In genomic region chr17:34337701-34338100, GRCh38 we compare ENCODE assay signal across 40 cellular contexts. TPM values are rescaled to one million over a fixed set of nuclear protein-coding genes. Genes with fewer than 3 reads are reported as not detected.
"Had no signal": no experiment of that assay in that cellular context is flagged by ENCODE, and none has a peak within 500 bp of the region (broad histone marks: within the 10 kb centered on the region; RNA-seq: fewer than 3 reads in every experiment).

No MANE protein-coding gene starts in this region.

- H3K4me1 Mint-ChIP-seq: activated CD4-positive, alpha-beta memory T cell treated with anti-CD3 and anti-CD28 coated beads, Interleukin-2, amount 10 ng/mL, durations not matched to agents 7 days and 5 days; activated CD4-positive, alpha-beta T cell treated with anti-CD3 and anti-CD28 coated beads for 36 hours; activated CD4-positive, alpha-beta T cell treated with anti-CD3 and anti-CD28 coated beads, Interleukin-2, amount 10 ng/mL, durations not matched to agents 7 days and 5 days; activated naive CD8-positive, alpha-beta T cell treated with anti-CD3 and anti-CD28 coated beads for 36 hours; activated T-helper 17 cell treated with anti-CD3 and anti-CD28 coated beads, Interleukin-2, amount 50 U/mL, for 72 hours; WTC11 had no signal

- ATAC-seq: activated CD4-positive, alpha-beta T cell treated with anti-CD3 and anti-CD28 coated beads for 36 hours; activated CD4-positive, CD25-positive, alpha-beta regulatory T cell treated with anti-CD3 and anti-CD28 coated beads, Interleukin-2, amount 50 U/mL, for 24 hours; activated naive CD4-positive, alpha-beta T cell treated with anti-CD3 and anti-CD28 coated beads, Interleukin-2, amount 50 U/mL, for 72 hours; activated T-cell treated with anti-CD3 and anti-CD28 coated beads, Interleukin-2, amount 50 U/mL, for 4 hours; activated T-cell treated with anti-CD3 and anti-CD28 coated beads, Interleukin-2, amount 50 U/mL, for 72 hours; activated T-helper 17 cell treated with anti-CD3 and anti-CD28 coated beads, Interleukin-2, amount 50 U/mL, for 72 hours; body of pancreas; WTC11 had no signal

- H3K4me3 Mint-ChIP-seq: activated CD4-positive, alpha-beta memory T cell treated with anti-CD3 and anti-CD28 coated beads, Interleukin-2, amount 10 ng/mL, durations not matched to agents 7 days and 5 days; activated CD4-positive, alpha-beta T cell treated with anti-CD3 and anti-CD28 coated beads for 36 hours; activated CD4-positive, alpha-beta T cell treated with anti-CD3 and anti-CD28 coated beads, Interleukin-2, amount 10 ng/mL, durations not matched to agents 7 days and 5 days; activated naive CD4-positive, alpha-beta T cell treated with anti-CD3 and anti-CD28 coated beads for 36 hours; activated naive CD8-positive, alpha-beta T cell treated with anti-CD3 and anti-CD28 coated beads for 36 hours; activated T-cell treated with anti-CD3 and anti-CD28 coated beads, Interleukin-2, amount 50 U/mL, for 4 hours; activated T-cell treated with anti-CD3 and anti-CD28 coated beads, Interleukin-2, amount 50 U/mL, for 72 hours; activated T-helper 1 cell treated with anti-CD3 and anti-CD28 coated beads, Interleukin-12 subunit alpha, Interleukin-12 subunit beta, Interleukin-2, Interleukin-4 antibody, amounts not matched to agents 30 ng/mL and 10 ng/mL and 1 ng/mL, durations not matched to agents 14 hours and 24 hours and 36 hours; activated T-helper 17 cell treated with anti-CD3 and anti-CD28 coated beads, Interleukin-2, amount 50 U/mL, for 72 hours; T-helper 1 cell treated with Interleukin-12 subunit alpha and Interleukin-12 subunit beta and Interleukin-4 antibody, amounts not matched to agents 30 μg/mL and 1 μg/mL, for 36 hours; T-helper 2 cell treated with Interferon-gamma antibody and Interleukin-4, amounts not matched to agents 5 μg/mL and 100 μg/mL, for 36 hours; WTC11 had no signal

- H3K9me3 Mint-ChIP-seq: activated CD4-positive, alpha-beta memory T cell treated with anti-CD3 and anti-CD28 coated beads, Interleukin-2, amount 10 ng/mL, durations not matched to agents 7 days and 5 days; activated CD4-positive, alpha-beta T cell treated with anti-CD3 and anti-CD28 coated beads, Interleukin-2, amount 10 ng/mL, durations not matched to agents 7 days and 5 days; activated naive CD4-positive, alpha-beta T cell treated with anti-CD3 and anti-CD28 coated beads, Interleukin-2, amount 50 U/mL, for 72 hours; activated T-helper 1 cell treated with anti-CD3 and anti-CD28 coated beads, Interleukin-12 subunit alpha, Interleukin-12 subunit beta, Interleukin-2, Interleukin-4 antibody, amounts not matched to agents 30 ng/mL and 10 ng/mL and 1 ng/mL, durations not matched to agents 14 hours and 24 hours and 36 hours; T-helper 1 cell treated with Interleukin-12 subunit alpha and Interleukin-12 subunit beta and Interleukin-4 antibody, amounts not matched to agents 30 μg/mL and 1 μg/mL, for 36 hours; T-helper 2 cell treated with Interferon-gamma antibody and Interleukin-4, amounts not matched to agents 5 μg/mL and 100 μg/mL, for 36 hours had no signal

- DNase-seq: activated CD4-positive, alpha-beta memory T cell treated with anti-CD3 and anti-CD28 coated beads, Interleukin-2, amount 10 ng/mL, durations not matched to agents 7 days and 5 days; activated CD4-positive, alpha-beta T cell treated with anti-CD3 and anti-CD28 coated beads for 1 hour; activated CD4-positive, alpha-beta T cell treated with anti-CD3 and anti-CD28 coated beads for 36 hours; activated CD4-positive, alpha-beta T cell treated with anti-CD3 and anti-CD28 coated beads for 48 hours; activated CD4-positive, alpha-beta T cell treated with anti-CD3 and anti-CD28 coated beads, Interleukin-2, amount 10 ng/mL, durations not matched to agents 7 days and 5 days; activated CD4-positive, alpha-beta T cell treated with anti-CD3 and anti-CD28 coated beads, Interleukin-2, amount 50 U/mL, for 48 hours; activated CD4-positive, CD25-positive, alpha-beta regulatory T cell; activated CD8-positive, alpha-beta memory T cell treated with anti-CD3 and anti-CD28 coated beads, Interleukin-2, amount 50 U/mL, for 4 hours; activated effector memory CD4-positive, alpha-beta T cell treated with anti-CD3 and anti-CD28 coated beads, Interleukin-2, amount 50 U/mL, for 16 hours; activated gamma-delta T cell treated with Interleukin-2 at 50 U/mL for 16 hours; activated naive CD4-positive, alpha-beta T cell; activated naive CD4-positive, alpha-beta T cell treated with anti-CD3 and anti-CD28 coated beads for 36 hours; activated naive CD4-positive, alpha-beta T cell treated with anti-CD3 and anti-CD28 coated beads, Interleukin-2, amount 50 U/mL, for 16 hours; activated naive CD8-positive, alpha-beta T cell treated with anti-CD3 and anti-CD28 coated beads for 36 hours; activated T-cell treated with anti-CD3 and anti-CD28 coated beads for 4 hours; activated T-cell treated with anti-CD3 and anti-CD28 coated beads, Interleukin-2, amount 50 U/mL, for 1 hour; activated T-cell treated with anti-CD3 and anti-CD28 coated beads, Interleukin-2, amount 50 U/mL, for 4 hours; activated T-cell treated with anti-CD3 and anti-CD28 coated beads, Interleukin-2, amount 50 U/mL, for 72 hours; adrenal gland; amniotic stem cell; aorta; body of pancreas; brain microvascular endothelial cell; central memory CD4-positive, alpha-beta T cell; T-helper 1 cell; T-helper 2 cell; T-helper 9 cell; WERI-Rb-1 had no signal

- H3K4me1 ChIP-seq: adrenal gland, body of pancreas, breast epithelium had no signal

- H3K27me3 ChIP-seq: body of pancreas, brain microvascular endothelial cell, breast epithelium had no signal

- H3K27ac ChIP-seq: adrenal gland, body of pancreas, brain microvascular endothelial cell, breast epithelium, WERI-Rb-1 had no signal

- H3K36me3 Mint-ChIP-seq: activated naive CD4-positive, alpha-beta T cell treated with anti-CD3 and anti-CD28 coated beads, Interleukin-2, amount 50 U/mL, for 72 hours; activated naive CD8-positive, alpha-beta T cell treated with anti-CD3 and anti-CD28 coated beads for 36 hours; WTC11 had no signal

- H3K9me3 ChIP-seq: adrenal gland, body of pancreas, breast epithelium had no signal

- H3K4me3 ChIP-seq: adrenal gland, body of pancreas, breast epithelium had no signal

- H3K27ac Mint-ChIP-seq: activated CD4-positive, alpha-beta memory T cell treated with anti-CD3 and anti-CD28 coated beads, Interleukin-2, amount 10 ng/mL, durations not matched to agents 7 days and 5 days; activated CD4-positive, alpha-beta T cell treated with anti-CD3 and anti-CD28 coated beads for 36 hours; activated CD4-positive, alpha-beta T cell treated with anti-CD3 and anti-CD28 coated beads, Interleukin-2, amount 10 ng/mL, durations not matched to agents 7 days and 5 days; activated naive CD4-positive, alpha-beta T cell treated with anti-CD3 and anti-CD28 coated beads for 36 hours; activated naive CD4-positive, alpha-beta T cell treated with anti-CD3 and anti-CD28 coated beads, Interleukin-2, amount 50 U/mL, for 72 hours; activated naive CD8-positive, alpha-beta T cell treated with anti-CD3 and anti-CD28 coated beads for 36 hours; activated T-cell treated with anti-CD3 and anti-CD28 coated beads, Interleukin-2, amount 50 U/mL, for 72 hours; activated T-helper 1 cell treated with anti-CD3 and anti-CD28 coated beads, Interleukin-12 subunit alpha, Interleukin-12 subunit beta, Interleukin-2, Interleukin-4 antibody, amounts not matched to agents 30 ng/mL and 10 ng/mL and 1 ng/mL, durations not matched to agents 14 hours and 24 hours and 36 hours; activated T-helper 17 cell treated with anti-CD3 and anti-CD28 coated beads, Interleukin-2, amount 50 U/mL, for 72 hours; T-helper 1 cell treated with Interleukin-12 subunit alpha and Interleukin-12 subunit beta and Interleukin-4 antibody, amounts not matched to agents 30 μg/mL and 1 μg/mL, for 36 hours; T-helper 2 cell treated with Interferon-gamma antibody and Interleukin-4, amounts not matched to agents 5 μg/mL and 100 μg/mL, for 36 hours; WTC11 had no signal

- H3K36me3 ChIP-seq: adrenal gland, brain microvascular endothelial cell, breast epithelium, WERI-Rb-1 had no signal

RNA-seq across cellular contexts. Expression of gene CCL8, which starts 18.5 kb away (rescaled TPM):
- total RNA-seq: activated CD4-positive, alpha-beta memory T cell treated with anti-CD3 and anti-CD28 coated beads, Interleukin-2, amount 10 ng/mL, durations not matched to agents 7 days and 5 days; activated CD4-positive, alpha-beta T cell treated with anti-CD3 and anti-CD28 coated beads for 36 hours; activated CD4-positive, alpha-beta T cell treated with anti-CD3 and anti-CD28 coated beads, Interleukin-2, amount 10 ng/mL, durations not matched to agents 7 days and 5 days; activated CD8-positive, alpha-beta memory T cell treated with anti-CD3 and anti-CD28 coated beads for 36 hours; activated naive CD4-positive, alpha-beta T cell treated with anti-CD3 and anti-CD28 coated beads for 36 hours; activated naive CD4-positive, alpha-beta T cell treated with anti-CD3 and anti-CD28 coated beads, Interleukin-2, amount 50 U/mL, for 72 hours; activated naive CD8-positive, alpha-beta T cell treated with anti-CD3 and anti-CD28 coated beads for 36 hours; activated T-cell treated with anti-CD3 and anti-CD28 coated beads, Interleukin-2, amount 50 U/mL, for 4 hours; activated T-cell treated with anti-CD3 and anti-CD28 coated beads, Interleukin-2, amount 50 U/mL, for 72 hours; activated T-helper 1 cell treated with anti-CD3 and anti-CD28 coated beads, Interleukin-12 subunit alpha, Interleukin-12 subunit beta, Interleukin-2, Interleukin-4 antibody, amounts not matched to agents 30 ng/mL and 10 ng/mL and 1 ng/mL, durations not matched to agents 14 hours and 24 hours and 36 hours; activated T-helper 17 cell treated with anti-CD3 and anti-CD28 coated beads, Interleukin-2, amount 50 U/mL, for 72 hours; astrocyte; body of pancreas; WTC11 had no signal

RNA-seq across cellular contexts. Expression of gene CCL13, which starts 18.6 kb away (rescaled TPM):
- total RNA-seq: activated CD4-positive, alpha-beta memory T cell treated with anti-CD3 and anti-CD28 coated beads, Interleukin-2, amount 10 ng/mL, durations not matched to agents 7 days and 5 days; activated CD4-positive, alpha-beta T cell treated with anti-CD3 and anti-CD28 coated beads for 36 hours; activated CD4-positive, alpha-beta T cell treated with anti-CD3 and anti-CD28 coated beads, Interleukin-2, amount 10 ng/mL, durations not matched to agents 7 days and 5 days; activated CD8-positive, alpha-beta memory T cell treated with anti-CD3 and anti-CD28 coated beads for 36 hours; activated naive CD4-positive, alpha-beta T cell treated with anti-CD3 and anti-CD28 coated beads for 36 hours; activated naive CD4-positive, alpha-beta T cell treated with anti-CD3 and anti-CD28 coated beads, Interleukin-2, amount 50 U/mL, for 72 hours; activated naive CD8-positive, alpha-beta T cell treated with anti-CD3 and anti-CD28 coated beads for 36 hours; activated T-cell treated with anti-CD3 and anti-CD28 coated beads, Interleukin-2, amount 50 U/mL, for 4 hours; activated T-cell treated with anti-CD3 and anti-CD28 coated beads, Interleukin-2, amount 50 U/mL, for 72 hours; activated T-helper 1 cell treated with anti-CD3 and anti-CD28 coated beads, Interleukin-12 subunit alpha, Interleukin-12 subunit beta, Interleukin-2, Interleukin-4 antibody, amounts not matched to agents 30 ng/mL and 10 ng/mL and 1 ng/mL, durations not matched to agents 14 hours and 24 hours and 36 hours; activated T-helper 17 cell treated with anti-CD3 and anti-CD28 coated beads, Interleukin-2, amount 50 U/mL, for 72 hours; astrocyte; body of pancreas; WTC11 had no signal

RNA-seq across cellular contexts. Expression of gene CCL1, which starts 25.3 kb away (rescaled TPM):
- total RNA-seq: activated naive CD4-positive, alpha-beta T cell treated with anti-CD3 and anti-CD28 coated beads for 36 hours; activated naive CD4-positive, alpha-beta T cell treated with anti-CD3 and anti-CD28 coated beads, Interleukin-2, amount 50 U/mL, for 72 hours; activated naive CD8-positive, alpha-beta T cell treated with anti-CD3 and anti-CD28 coated beads for 36 hours; activated T-cell treated with anti-CD3 and anti-CD28 coated beads, Interleukin-2, amount 50 U/mL, for 72 hours; adrenal gland; aorta; astrocyte; body of pancreas; breast epithelium; cardiac septum; cerebellum; WTC11 had no signal

RNA-seq across cellular contexts. Expression of gene CCL11, which starts 52.2 kb away (rescaled TPM):
- total RNA-seq: activated CD4-positive, alpha-beta memory T cell treated with anti-CD3 and anti-CD28 coated beads, Interleukin-2, amount 10 ng/mL, durations not matched to agents 7 days and 5 days; activated CD4-positive, alpha-beta T cell treated with anti-CD3 and anti-CD28 coated beads for 36 hours; activated CD4-positive, alpha-beta T cell treated with anti-CD3 and anti-CD28 coated beads, Interleukin-2, amount 10 ng/mL, durations not matched to agents 7 days and 5 days; activated CD8-positive, alpha-beta memory T cell treated with anti-CD3 and anti-CD28 coated beads for 36 hours; activated naive CD4-positive, alpha-beta T cell treated with anti-CD3 and anti-CD28 coated beads for 36 hours; activated naive CD4-positive, alpha-beta T cell treated with anti-CD3 and anti-CD28 coated beads, Interleukin-2, amount 50 U/mL, for 72 hours; activated naive CD8-positive, alpha-beta T cell treated with anti-CD3 and anti-CD28 coated beads for 36 hours; activated T-cell treated with anti-CD3 and anti-CD28 coated beads, Interleukin-2, amount 50 U/mL, for 4 hours; activated T-cell treated with anti-CD3 and anti-CD28 coated beads, Interleukin-2, amount 50 U/mL, for 72 hours; activated T-helper 1 cell treated with anti-CD3 and anti-CD28 coated beads, Interleukin-12 subunit alpha, Interleukin-12 subunit beta, Interleukin-2, Interleukin-4 antibody, amounts not matched to agents 30 ng/mL and 10 ng/mL and 1 ng/mL, durations not matched to agents 14 hours and 24 hours and 36 hours; activated T-helper 17 cell treated with anti-CD3 and anti-CD28 coated beads, Interleukin-2, amount 50 U/mL, for 72 hours; aorta; astrocyte; body of pancreas; cerebellum; WTC11 had no signal
